ENCODE assay signal across 1 cellular context in genomic region chr22:40634119-40634903, GRCh38.
TF ChIP-seq lines count a peak whose summit lies in the region.

No MANE protein-coding gene starts in this region.

TF ChIP-seq in HepG2, 621 proteins besides CTCF, POLR2A, EP300 and RAD21:
- TF ChIP-seq ZNF770 (CRISPR knock-in tag; IDR thresholded peaks at IDR 0.05) (peak; percentile 91), ATAD3A (CRISPR knock-in tag; IDR thresholded peaks at IDR 0.05) (no peak)
